31 cellular contexts compared by ENCODE assay signal in the genomic region with DNA sequence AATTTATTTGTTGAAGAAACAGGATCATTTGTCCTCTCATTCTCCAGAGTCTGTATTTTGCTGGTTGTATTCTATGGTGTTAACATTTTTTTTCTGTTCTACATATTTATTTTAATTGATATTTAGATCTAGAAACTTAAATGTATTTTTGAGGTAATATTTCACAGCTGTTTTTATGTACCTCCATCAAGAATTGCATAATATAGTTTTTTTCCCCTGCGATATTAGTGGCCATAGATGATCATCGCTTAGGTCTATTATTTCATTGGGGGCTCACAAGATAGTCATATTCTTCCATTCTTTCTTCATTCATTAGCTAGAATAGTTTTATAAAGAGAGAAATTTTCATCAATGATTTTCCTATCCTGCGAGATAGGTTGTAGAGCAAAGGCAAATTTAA.
"Had no signal": no experiment of that assay in that cellular context is flagged by ENCODE, and none has a peak within 500 bp of the region (broad histone marks: within the 10 kb centered on the region; RNA-seq: fewer than 3 reads in every experiment).

No MANE protein-coding gene starts in this region.

- H3K9me3 ChIP-seq: ovary, psoas muscle, spleen, suprapubic skin, testis, tibial artery, transverse colon, upper lobe of right lung, uterus had no signal

- H3K27ac ChIP-seq: neural progenitor cell, ovary, parathyroid adenoma, psoas muscle, skin epidermis, spleen, suprapubic skin, testis, tibial artery, transverse colon, upper lobe of right lung, uterus had no signal

- H3K9me3 Mint-ChIP-seq: stimulated activated naive CD8-positive, alpha-beta T cell treated with anti-CD3 and anti-CD28 coated beads, Interleukin-15, amount 100 ng/mL, for 72 hours; type B pancreatic cell had no signal

- H2AFZ ChIP-seq: neural progenitor cell, parathyroid adenoma had no signal

- H3K4me1 ChIP-seq: neural progenitor cell, parathyroid adenoma, psoas muscle, spleen, suprapubic skin, testis, tibial artery, upper lobe of right lung, uterus had no signal

- H3K27me3 Mint-ChIP-seq: progenitor cell of endocrine pancreas; stimulated activated memory B cell treated with anti-CD40 and anti-IgM and Interleukin-4, amounts not matched to agents 10 μg/mL and 1 μg/mL and 100 μg/mL, for 72 hours; stimulated activated naive CD8-positive, alpha-beta T cell treated with anti-CD3 and anti-CD28 coated beads, Interleukin-15, amount 100 ng/mL, for 72 hours; type B pancreatic cell had no signal

- H3K9ac ChIP-seq: neural progenitor cell, parathyroid adenoma had no signal

- H3K4me3 ChIP-seq: neural progenitor cell, ovary, psoas muscle, skin epidermis, smooth muscle cell, spleen, suprapubic skin, testis, tibial artery, transverse colon, upper lobe of right lung, uterus had no signal

- H3K4me1 Mint-ChIP-seq: natural killer cell; neural progenitor cell; stimulated activated memory B cell treated with anti-CD40 and anti-IgM and Interleukin-4, amounts not matched to agents 10 μg/mL and 1 μg/mL and 100 μg/mL, for 72 hours; stimulated activated naive CD8-positive, alpha-beta T cell treated with anti-CD3 and anti-CD28 coated beads, Interleukin-15, amount 100 ng/mL, for 72 hours had no signal

- H3K4me3 Mint-ChIP-seq: natural killer cell; nephron; neural progenitor cell; stimulated activated memory B cell treated with anti-CD40 and anti-IgM and Interleukin-4, amounts not matched to agents 10 μg/mL and 1 μg/mL and 100 μg/mL, for 72 hours; stimulated activated naive CD8-positive, alpha-beta T cell treated with anti-CD3 and anti-CD28 coated beads, Interleukin-15, amount 100 ng/mL, for 72 hours; type B pancreatic cell had no signal

- DNase-seq: natural killer cell; occipital lobe; ovary; posterior cingulate gyrus; psoas muscle; right cardiac atrium; spleen; stimulated activated CD4-positive, alpha-beta T cell treated with anti-CD3 and anti-CD28 coated beads, Interleukin-12 subunit alpha, Interleukin-12 subunit beta, amount 100 ng/mL, for 4 hours; stimulated activated CD4-positive, alpha-beta T cell treated with anti-CD3 and anti-CD28 coated beads, Interleukin-1b, Interleukin-23, amount 100 ng/mL, for 48 hours; stimulated activated CD4-positive, alpha-beta T cell treated with anti-CD3 and anti-CD28 coated beads, Interleukin-4, amount 100 ng/mL, for 1 hour; stimulated activated CD4-positive, alpha-beta T cell treated with anti-CD3 and anti-CD28 coated beads, Interleukin-4, amount 100 ng/mL, for 4 hours; stimulated activated CD8-positive, alpha-beta memory T cell treated with anti-CD3 and anti-CD28 coated beads, Interleukin-4, amount 100 ng/mL, for 48 hours; stimulated activated naive CD4-positive, alpha-beta T cell; stimulated activated naive CD8-positive, alpha-beta T cell treated with anti-CD3 and anti-CD28 coated beads, Interleukin-15, amount 100 ng/mL, for 72 hours; stimulated activated naive CD8-positive, alpha-beta T cell treated with anti-CD3 and anti-CD28 coated beads, Interleukin-15, Interleukin-2, amounts not matched to agents 100 U/mL and 50 U/mL, for 24 hours; substantia nigra; testis; tibial artery; transverse colon; upper lobe of right lung; uterus had no signal

- H3K36me3 Mint-ChIP-seq: natural killer cell; neural progenitor cell; stimulated activated memory B cell treated with anti-CD40 and anti-IgM and Interleukin-4, amounts not matched to agents 10 μg/mL and 1 μg/mL and 100 μg/mL, for 72 hours; type B pancreatic cell had no signal

- H3K27ac Mint-ChIP-seq: natural killer cell; nephron; neural progenitor cell; progenitor cell of endocrine pancreas; stimulated activated memory B cell treated with anti-CD40 and anti-IgM and Interleukin-4, amounts not matched to agents 10 μg/mL and 1 μg/mL and 100 μg/mL, for 72 hours; stimulated activated naive CD8-positive, alpha-beta T cell treated with anti-CD3 and anti-CD28 coated beads, Interleukin-15, amount 100 ng/mL, for 72 hours; type B pancreatic cell had no signal

- H3K27me3 ChIP-seq: neural progenitor cell, ovary, spleen, suprapubic skin, testis, tibial artery, transverse colon, upper lobe of right lung, uterus had no signal

- ATAC-seq: natural killer cell; psoas muscle; right cardiac atrium; sciatic nerve; stimulated activated memory B cell treated with anti-CD40 and anti-IgM and Interleukin-4, amounts not matched to agents 10 μg/mL and 1 μg/mL and 100 μg/mL, for 72 hours; stimulated activated naive CD8-positive, alpha-beta T cell treated with anti-CD3 and anti-CD28 coated beads, Interleukin-15, amount 100 ng/mL, for 72 hours; stimulated activated naive CD8-positive, alpha-beta T cell treated with anti-CD3 and anti-CD28 coated beads, Interleukin-15, Interleukin-2, amounts not matched to agents 100 U/mL and 50 U/mL, for 24 hours; upper lobe of right lung had no signal

- H3K4me2 ChIP-seq: neural progenitor cell, smooth muscle cell had no signal

- H3K36me3 ChIP-seq: neural progenitor cell, ovary, spleen, suprapubic skin, tibial artery, transverse colon, upper lobe of right lung, uterus had no signal
